18 cellular contexts compared by ENCODE assay signal in the genomic region with DNA sequence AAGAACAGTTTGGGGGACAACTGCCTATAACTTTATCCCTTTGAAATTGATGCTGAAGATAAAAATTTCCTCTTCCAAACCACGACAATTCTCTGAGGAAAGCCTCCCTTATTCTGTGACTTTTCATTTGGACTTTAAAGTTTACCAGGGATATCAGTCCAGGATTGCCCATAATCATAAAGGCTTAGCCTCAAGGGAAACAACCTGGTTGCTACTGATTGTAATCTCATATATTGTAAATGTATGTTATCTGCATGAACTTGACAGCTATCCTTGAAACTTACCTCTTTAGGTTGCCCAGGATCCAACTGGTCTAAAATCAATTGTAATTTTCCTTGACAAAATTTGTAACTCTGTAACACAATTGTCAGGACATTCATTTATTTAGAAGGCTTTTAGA.
"Had no signal": no experiment of that assay in that cellular context is flagged by ENCODE, and none has a peak within 500 bp of the region (broad histone marks: within the 10 kb centered on the region; RNA-seq: fewer than 3 reads in every experiment).

No MANE protein-coding gene starts in this region.

- H3K27ac Mint-ChIP-seq: activated CD4-positive, alpha-beta memory T cell treated with anti-CD3 and anti-CD28 coated beads for 36 hours; activated naive CD8-positive, alpha-beta T cell treated with anti-CD3 and anti-CD28 coated beads for 36 hours; nephron; T-cell; WTC11 had no signal

- ATAC-seq: body of pancreas, T-cell, WTC11 had no signal

- H3K27ac ChIP-seq: body of pancreas, sigmoid colon, thyroid gland had no signal

- H3K4me3 Mint-ChIP-seq: activated CD4-positive, alpha-beta memory T cell treated with anti-CD3 and anti-CD28 coated beads for 36 hours; activated naive CD8-positive, alpha-beta T cell treated with anti-CD3 and anti-CD28 coated beads for 36 hours; central memory CD8-positive, alpha-beta T cell; nephron; T-cell; WTC11 had no signal

- H3K4me1 Mint-ChIP-seq: activated naive CD8-positive, alpha-beta T cell treated with anti-CD3 and anti-CD28 coated beads for 36 hours; central memory CD8-positive, alpha-beta T cell; nephron; T-cell; WTC11 had no signal

- H3K36me3 ChIP-seq: sigmoid colon, thyroid gland had no signal

- H3K27me3 ChIP-seq: body of pancreas, sigmoid colon, thyroid gland had no signal

- H3K9me3 ChIP-seq: body of pancreas, sigmoid colon, thyroid gland had no signal

- H3K27me3 Mint-ChIP-seq: activated CD4-positive, alpha-beta memory T cell treated with anti-CD3 and anti-CD28 coated beads for 36 hours; activated naive CD8-positive, alpha-beta T cell treated with anti-CD3 and anti-CD28 coated beads for 36 hours; central memory CD8-positive, alpha-beta T cell; T-cell had no signal

- H3K9me3 Mint-ChIP-seq: central memory CD8-positive, alpha-beta T cell; nephron had no signal

- DNase-seq: activated CD4-positive, alpha-beta memory T cell treated with anti-CD3 and anti-CD28 coated beads for 36 hours; activated CD4-positive, alpha-beta T cell treated with anti-CD3 and anti-CD28 coated beads for 4 hours; activated naive CD8-positive, alpha-beta T cell treated with anti-CD3 and anti-CD28 coated beads for 36 hours; activated T-cell treated with anti-CD3 and anti-CD28 coated beads for 4 hours; amygdala; body of pancreas; cortex of kidney; posterior cingulate gyrus; sigmoid colon; stimulated activated CD4-positive, alpha-beta T cell treated with anti-CD3 and anti-CD28 coated beads, Interleukin-12 subunit alpha, Interleukin-12 subunit beta, amount 100 ng/mL, for 4 hours; stimulated activated CD4-positive, alpha-beta T cell treated with anti-CD3 and anti-CD28 coated beads, Interleukin-1b, Interleukin-23, amount 100 ng/mL, for 48 hours; stimulated activated CD8-positive, alpha-beta memory T cell treated with anti-CD3 and anti-CD28 coated beads, Interleukin-4, amount 100 ng/mL, for 48 hours; stimulated activated naive CD4-positive, alpha-beta T cell treated with Interleukin-2 at 50 U/mL for 16 hours; T-cell had no signal

- H3K4me3 ChIP-seq: body of pancreas, sigmoid colon, thyroid gland had no signal

- H3K4me1 ChIP-seq: sigmoid colon, thyroid gland had no signal
